Comparison of ENCODE assay signal across 2 cellular contexts in the genomic region with DNA sequence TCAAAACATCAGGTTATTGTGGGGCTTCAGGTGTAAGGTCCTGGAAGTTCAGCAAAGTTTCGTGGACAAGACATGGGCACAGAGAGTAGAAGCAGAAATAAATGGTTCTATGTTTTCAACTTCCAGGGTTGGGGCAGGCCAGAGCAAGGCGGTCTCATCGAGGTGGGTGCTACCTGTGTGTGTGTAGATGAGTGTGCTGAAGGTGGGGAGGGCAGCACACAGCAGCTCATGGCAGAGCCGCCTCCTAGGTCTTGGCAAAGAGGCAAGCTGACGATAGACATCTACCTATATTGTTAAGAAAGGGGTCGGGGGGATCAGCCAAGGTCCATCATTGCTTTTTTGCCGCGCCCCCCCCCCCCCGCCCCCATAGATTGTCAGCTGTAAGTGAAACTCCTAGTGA.
TF ChIP-seq lines count a peak whose summit lies in the region.

No MANE protein-coding gene starts in this region.

TF ChIP-seq in SK-N-SH, 30 proteins besides CTCF, POLR2A, EP300 and RAD21 (continued from another document):
- no peak for TF ChIP-seq RXRA (IDR thresholded peaks at IDR 0.05; ENCODE audit: borderline replicate concordance, low read depth)
- TF ChIP-seq MEF2A (IDR thresholded peaks at IDR 0.05; ENCODE audit: borderline replicate concordance, low read depth) = no peak
- no peak for TF ChIP-seq ELF1 (IDR thresholded peaks at IDR 0.05)
- TF ChIP-seq GATA2 (CRISPR knock-in tag; IDR thresholded peaks at IDR 0.05) = no peak
- TF ChIP-seq USF2 (IDR thresholded peaks at IDR 0.05; ENCODE audit: borderline replicate concordance, low read depth, low read length) = no peak

TF ChIP-seq in SK-N-SH treated with all-trans-retinoic acid at 6 μM for 48 hours, 23 proteins besides CTCF, POLR2A, EP300 and RAD21 (continued from another document):
- TF ChIP-seq ZNF8 (CRISPR knock-in tag; IDR thresholded peaks at IDR 0.05) (no peak), TSHZ2 (CRISPR knock-in tag; IDR thresholded peaks at IDR 0.05) (no peak), ARNTL (CRISPR knock-in tag; IDR thresholded peaks at IDR 0.05; ENCODE audit: borderline replicate concordance, low read depth) (no peak), ESRRG (CRISPR knock-in tag; IDR thresholded peaks at IDR 0.05) (no peak), ZNF565 (CRISPR knock-in tag; conservative IDR thresholded peaks at IDR 0.05; ENCODE audit: low read depth) (no peak), TCF4 (CRISPR knock-in tag; IDR thresholded peaks at IDR 0.05; ENCODE audit: borderline replicate concordance) (no peak)
- TF ChIP-seq, protein P1, sequence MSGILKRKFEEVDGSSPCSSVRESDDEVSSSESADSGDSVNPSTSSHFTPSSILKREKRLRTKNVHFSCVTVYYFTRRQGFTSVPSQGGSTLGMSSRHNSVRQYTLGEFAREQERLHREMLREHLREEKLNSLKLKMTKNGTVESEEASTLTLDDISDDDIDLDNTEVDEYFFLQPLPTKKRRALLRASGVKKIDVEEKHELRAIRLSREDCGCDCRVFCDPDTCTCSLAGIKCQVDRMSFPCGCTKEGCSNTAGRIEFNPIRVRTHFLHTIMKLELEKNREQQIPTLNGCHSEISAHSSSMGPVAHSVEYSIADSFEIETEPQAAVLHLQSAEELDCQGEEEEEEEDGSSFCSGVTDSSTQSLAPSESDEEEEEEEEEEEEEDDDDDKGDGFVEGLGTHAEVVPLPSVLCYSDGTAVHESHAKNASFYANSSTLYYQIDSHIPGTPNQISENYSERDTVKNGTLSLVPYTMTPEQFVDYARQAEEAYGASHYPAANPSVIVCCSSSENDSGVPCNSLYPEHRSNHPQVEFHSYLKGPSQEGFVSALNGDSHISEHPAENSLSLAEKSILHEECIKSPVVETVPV (CRISPR knock-in tag; IDR thresholded peaks at IDR 0.05) = no peak
TF ChIP-seq in SK-N-SH treated with all-trans-retinoic acid at 6 μM for 48 hours: peak in this region for 0.
